2 cellular contexts compared by ENCODE assay signal in the genomic region with DNA sequence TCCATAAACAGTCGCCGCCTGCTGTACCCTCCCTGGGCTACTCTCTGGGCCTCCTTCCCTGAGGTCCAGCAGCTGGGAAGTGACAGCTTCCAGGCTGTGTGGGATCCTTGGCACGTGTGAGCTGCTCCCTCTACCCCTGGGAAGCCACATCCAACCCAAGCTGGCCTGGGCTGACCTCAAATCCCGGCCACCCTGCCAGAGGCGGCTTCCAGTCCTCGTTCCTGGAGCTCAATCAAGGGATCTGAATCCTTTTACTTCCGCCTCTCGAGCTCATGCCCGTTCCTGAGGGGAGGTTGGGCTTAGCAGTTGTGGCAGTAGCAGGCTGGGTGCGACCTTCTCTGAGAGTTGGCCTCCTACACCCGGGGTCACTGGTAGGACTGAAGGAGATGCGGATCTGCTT.
TF ChIP-seq lines count a peak whose summit lies in the region.

No MANE protein-coding gene starts in this region.

TF ChIP-seq in GM23338, 12 proteins besides CTCF, POLR2A, EP300 and RAD21 (continued from another document):
- TF ChIP-seq, protein P1, sequence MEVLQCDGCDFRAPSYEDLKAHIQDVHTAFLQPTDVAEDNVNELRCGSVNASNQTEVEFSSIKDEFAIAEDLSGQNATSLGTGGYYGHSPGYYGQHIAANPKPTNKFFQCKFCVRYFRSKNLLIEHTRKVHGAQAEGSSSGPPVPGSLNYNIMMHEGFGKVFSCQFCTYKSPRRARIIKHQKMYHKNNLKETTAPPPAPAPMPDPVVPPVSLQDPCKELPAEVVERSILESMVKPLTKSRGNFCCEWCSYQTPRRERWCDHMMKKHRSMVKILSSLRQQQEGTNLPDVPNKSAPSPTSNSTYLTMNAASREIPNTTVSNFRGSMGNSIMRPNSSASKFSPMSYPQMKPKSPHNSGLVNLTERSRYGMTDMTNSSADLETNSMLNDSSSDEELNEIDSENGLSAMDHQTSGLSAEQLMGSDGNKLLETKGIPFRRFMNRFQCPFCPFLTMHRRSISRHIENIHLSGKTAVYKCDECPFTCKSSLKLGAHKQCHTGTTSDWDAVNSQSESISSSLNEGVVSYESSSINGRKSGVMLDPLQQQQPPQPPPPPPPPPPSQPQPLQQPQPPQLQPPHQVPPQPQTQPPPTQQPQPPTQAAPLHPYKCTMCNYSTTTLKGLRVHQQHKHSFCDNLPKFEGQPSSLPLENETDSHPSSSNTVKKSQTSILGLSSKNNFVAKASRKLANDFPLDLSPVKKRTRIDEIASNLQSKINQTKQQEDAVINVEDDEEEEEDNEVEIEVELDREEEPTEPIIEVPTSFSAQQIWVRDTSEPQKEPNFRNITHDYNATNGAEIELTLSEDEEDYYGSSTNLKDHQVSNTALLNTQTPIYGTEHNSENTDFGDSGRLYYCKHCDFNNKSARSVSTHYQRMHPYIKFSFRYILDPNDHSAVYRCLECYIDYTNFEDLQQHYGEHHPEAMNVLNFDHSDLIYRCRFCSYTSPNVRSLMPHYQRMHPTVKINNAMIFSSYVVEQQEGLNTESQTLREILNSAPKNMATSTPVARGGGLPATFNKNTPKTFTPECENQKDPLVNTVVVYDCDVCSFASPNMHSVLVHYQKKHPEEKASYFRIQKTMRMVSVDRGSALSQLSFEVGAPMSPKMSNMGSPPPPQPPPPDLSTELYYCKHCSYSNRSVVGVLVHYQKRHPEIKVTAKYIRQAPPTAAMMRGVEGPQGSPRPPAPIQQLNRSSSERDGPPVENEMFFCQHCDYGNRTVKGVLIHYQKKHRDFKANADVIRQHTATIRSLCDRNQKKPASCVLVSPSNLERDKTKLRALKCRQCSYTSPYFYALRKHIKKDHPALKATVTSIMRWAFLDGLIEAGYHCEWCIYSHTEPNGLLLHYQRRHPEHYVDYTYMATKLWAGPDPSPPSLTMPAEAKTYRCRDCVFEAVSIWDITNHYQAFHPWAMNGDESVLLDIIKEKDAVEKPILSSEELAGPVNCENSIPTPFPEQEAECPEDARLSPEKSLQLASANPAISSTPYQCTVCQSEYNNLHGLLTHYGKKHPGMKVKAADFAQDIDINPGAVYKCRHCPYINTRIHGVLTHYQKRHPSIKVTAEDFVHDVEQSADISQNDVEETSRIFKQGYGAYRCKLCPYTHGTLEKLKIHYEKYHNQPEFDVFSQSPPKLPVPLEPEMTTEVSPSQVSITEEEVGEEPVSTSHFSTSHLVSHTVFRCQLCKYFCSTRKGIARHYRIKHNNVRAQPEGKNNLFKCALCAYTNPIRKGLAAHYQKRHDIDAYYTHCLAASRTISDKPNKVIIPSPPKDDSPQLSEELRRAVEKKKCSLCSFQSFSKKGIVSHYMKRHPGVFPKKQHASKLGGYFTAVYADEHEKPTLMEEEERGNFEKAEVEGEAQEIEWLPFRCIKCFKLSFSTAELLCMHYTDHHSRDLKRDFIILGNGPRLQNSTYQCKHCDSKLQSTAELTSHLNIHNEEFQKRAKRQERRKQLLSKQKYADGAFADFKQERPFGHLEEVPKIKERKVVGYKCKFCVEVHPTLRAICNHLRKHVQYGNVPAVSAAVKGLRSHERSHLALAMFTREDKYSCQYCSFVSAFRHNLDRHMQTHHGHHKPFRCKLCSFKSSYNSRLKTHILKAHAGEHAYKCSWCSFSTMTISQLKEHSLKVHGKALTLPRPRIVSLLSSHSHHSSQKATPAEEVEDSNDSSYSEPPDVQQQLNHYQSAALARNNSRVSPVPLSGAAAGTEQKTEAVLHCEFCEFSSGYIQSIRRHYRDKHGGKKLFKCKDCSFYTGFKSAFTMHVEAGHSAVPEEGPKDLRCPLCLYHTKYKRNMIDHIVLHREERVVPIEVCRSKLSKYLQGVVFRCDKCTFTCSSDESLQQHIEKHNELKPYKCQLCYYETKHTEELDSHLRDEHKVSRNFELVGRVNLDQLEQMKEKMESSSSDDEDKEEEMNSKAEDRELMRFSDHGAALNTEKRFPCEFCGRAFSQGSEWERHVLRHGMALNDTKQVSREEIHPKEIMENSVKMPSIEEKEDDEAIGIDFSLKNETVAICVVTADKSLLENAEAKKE (CRISPR knock-in tag; IDR thresholded peaks at IDR 0.05) = no peak
- TF ChIP-seq, protein P2, sequence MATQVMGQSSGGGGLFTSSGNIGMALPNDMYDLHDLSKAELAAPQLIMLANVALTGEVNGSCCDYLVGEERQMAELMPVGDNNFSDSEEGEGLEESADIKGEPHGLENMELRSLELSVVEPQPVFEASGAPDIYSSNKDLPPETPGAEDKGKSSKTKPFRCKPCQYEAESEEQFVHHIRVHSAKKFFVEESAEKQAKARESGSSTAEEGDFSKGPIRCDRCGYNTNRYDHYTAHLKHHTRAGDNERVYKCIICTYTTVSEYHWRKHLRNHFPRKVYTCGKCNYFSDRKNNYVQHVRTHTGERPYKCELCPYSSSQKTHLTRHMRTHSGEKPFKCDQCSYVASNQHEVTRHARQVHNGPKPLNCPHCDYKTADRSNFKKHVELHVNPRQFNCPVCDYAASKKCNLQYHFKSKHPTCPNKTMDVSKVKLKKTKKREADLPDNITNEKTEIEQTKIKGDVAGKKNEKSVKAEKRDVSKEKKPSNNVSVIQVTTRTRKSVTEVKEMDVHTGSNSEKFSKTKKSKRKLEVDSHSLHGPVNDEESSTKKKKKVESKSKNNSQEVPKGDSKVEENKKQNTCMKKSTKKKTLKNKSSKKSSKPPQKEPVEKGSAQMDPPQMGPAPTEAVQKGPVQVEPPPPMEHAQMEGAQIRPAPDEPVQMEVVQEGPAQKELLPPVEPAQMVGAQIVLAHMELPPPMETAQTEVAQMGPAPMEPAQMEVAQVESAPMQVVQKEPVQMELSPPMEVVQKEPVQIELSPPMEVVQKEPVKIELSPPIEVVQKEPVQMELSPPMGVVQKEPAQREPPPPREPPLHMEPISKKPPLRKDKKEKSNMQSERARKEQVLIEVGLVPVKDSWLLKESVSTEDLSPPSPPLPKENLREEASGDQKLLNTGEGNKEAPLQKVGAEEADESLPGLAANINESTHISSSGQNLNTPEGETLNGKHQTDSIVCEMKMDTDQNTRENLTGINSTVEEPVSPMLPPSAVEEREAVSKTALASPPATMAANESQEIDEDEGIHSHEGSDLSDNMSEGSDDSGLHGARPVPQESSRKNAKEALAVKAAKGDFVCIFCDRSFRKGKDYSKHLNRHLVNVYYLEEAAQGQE (IDR thresholded peaks at IDR 0.05; ENCODE audit: unreplicated experiment) = no peak
- TF ChIP-seq NANOG (IDR thresholded peaks at IDR 0.05; ENCODE audit: borderline replicate concordance) = no peak

TF ChIP-seq in K562, 482 proteins besides CTCF, POLR2A, EP300 and RAD21 (continued from another document):
- TF ChIP-seq, protein P3, sequence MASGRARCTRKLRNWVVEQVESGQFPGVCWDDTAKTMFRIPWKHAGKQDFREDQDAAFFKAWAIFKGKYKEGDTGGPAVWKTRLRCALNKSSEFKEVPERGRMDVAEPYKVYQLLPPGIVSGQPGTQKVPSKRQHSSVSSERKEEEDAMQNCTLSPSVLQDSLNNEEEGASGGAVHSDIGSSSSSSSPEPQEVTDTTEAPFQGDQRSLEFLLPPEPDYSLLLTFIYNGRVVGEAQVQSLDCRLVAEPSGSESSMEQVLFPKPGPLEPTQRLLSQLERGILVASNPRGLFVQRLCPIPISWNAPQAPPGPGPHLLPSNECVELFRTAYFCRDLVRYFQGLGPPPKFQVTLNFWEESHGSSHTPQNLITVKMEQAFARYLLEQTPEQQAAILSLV (tag; IDR thresholded peaks at IDR 0.05) = no peak
- TF ChIP-seq PRPF4 (IDR thresholded peaks at IDR 0.05; ENCODE audit: insufficient read depth, low read depth, low read length, poor library complexity, severe bottlenecking) (no peak), PCBP1 (IDR thresholded peaks at IDR 0.05; ENCODE audit: low read depth, low read length, poor library complexity, severe bottlenecking) (no peak)
TF ChIP-seq in K562: peak in this region for 0.
